Comparison of ENCODE assay signal across 18 cellular contexts in genomic region chr2:37295469-37296073, GRCh38. TPM values are rescaled to one million over a fixed set of nuclear protein-coding genes. Genes with fewer than 3 reads are reported as not detected.
"Had no signal": no experiment of that assay in that cellular context is flagged by ENCODE, and none has a peak within 500 bp of the region (broad histone marks: within the 10 kb centered on the region; RNA-seq: fewer than 3 reads in every experiment).

No MANE protein-coding gene starts in this region.

- H3K27ac ChIP-seq: esophagus muscularis mucosa, gastroesophageal sphincter, heart left ventricle, left lung, parathyroid adenoma, sigmoid colon, spleen, WERI-Rb-1 had no signal

- ATAC-seq: activated CD4-positive, alpha-beta T cell treated with anti-CD3 and anti-CD28 coated beads for 36 hours; gastroesophageal sphincter; heart left ventricle; left lung; natural killer cell treated with Interleukin-12 subunit alpha and Interleukin-12 subunit beta and Interleukin-15 and Interleukin-18, amount 100 ng/mL, for 72 hours had no signal

- H3K4me3 Mint-ChIP-seq: activated CD4-positive, alpha-beta T cell treated with anti-CD3 and anti-CD28 coated beads for 36 hours; activated naive CD8-positive, alpha-beta T cell; natural killer cell treated with Interleukin-12 subunit alpha and Interleukin-12 subunit beta and Interleukin-15 and Interleukin-18, amount 100 ng/mL, for 72 hours had no signal

- DNase-seq: activated CD4-positive, alpha-beta T cell treated with anti-CD3 and anti-CD28 coated beads for 36 hours; activated CD4-positive, alpha-beta T cell treated with anti-CD3 and anti-CD28 coated beads, Interleukin-2, amount 50 U/mL, for 48 hours; activated gamma-delta T cell; effector CD8-positive, alpha-beta T cell; heart left ventricle; kidney; left lung; sigmoid colon; spleen; stimulated activated CD4-positive, alpha-beta T cell treated with anti-CD3 and anti-CD28 coated beads, Interleukin-4, amount 100 ng/mL, for 4 hours; stimulated activated naive CD4-positive, alpha-beta T cell; WERI-Rb-1 had no signal

- H3K27me3 ChIP-seq: esophagus muscularis mucosa, gastroesophageal sphincter, heart left ventricle, left lung, sigmoid colon, spleen had no signal

- H3K9me3 ChIP-seq: esophagus muscularis mucosa, gastroesophageal sphincter, heart left ventricle, left lung, sigmoid colon, spleen had no signal

- H3K4me1 ChIP-seq: esophagus muscularis mucosa, heart left ventricle, left lung, parathyroid adenoma had no signal

- H3K27ac Mint-ChIP-seq: activated CD4-positive, alpha-beta T cell treated with anti-CD3 and anti-CD28 coated beads for 36 hours; activated naive CD8-positive, alpha-beta T cell; natural killer cell treated with Interleukin-12 subunit alpha and Interleukin-12 subunit beta and Interleukin-15 and Interleukin-18, amount 100 ng/mL, for 72 hours had no signal

- H3K4me3 ChIP-seq: esophagus muscularis mucosa, gastroesophageal sphincter, heart left ventricle, left lung, sigmoid colon, spleen had no signal

- H3K27me3 Mint-ChIP-seq: activated CD4-positive, alpha-beta T cell treated with anti-CD3 and anti-CD28 coated beads for 36 hours; activated naive CD8-positive, alpha-beta T cell; natural killer cell treated with Interleukin-12 subunit alpha and Interleukin-12 subunit beta and Interleukin-15 and Interleukin-18, amount 100 ng/mL, for 72 hours had no signal

- H3K9ac ChIP-seq: parathyroid adenoma had no signal

- H2AFZ ChIP-seq: parathyroid adenoma had no signal

- H3K9me3 Mint-ChIP-seq: natural killer cell treated with Interleukin-12 subunit alpha and Interleukin-12 subunit beta and Interleukin-15 and Interleukin-18, amount 100 ng/mL, for 72 hours had no signal

RNA-seq across cellular contexts. Expression of gene QPCT, which starts 48.9 kb away (rescaled TPM):
- total RNA-seq: T-helper 2 cell treated with Interferon-gamma antibody and Interleukin-4, amounts not matched to agents 100 ng/mL and 5 ng/mL, for 36 hours had no signal
